ENCODE assay signal across 19 cellular contexts in genomic region chr18:37398248-37398920, GRCh38.
DNase-seq lines count a peak whose midpoint lies in the region; ATAC-seq, FAIRE-seq and TF ChIP-seq lines count a peak whose summit lies in the region.
"Had no signal": no experiment of that assay in that cellular context is flagged by ENCODE, and none has a peak within 500 bp of the region (broad histone marks: within the 10 kb centered on the region; RNA-seq: fewer than 3 reads in every experiment).

No MANE protein-coding gene starts in this region.

- no peaks in the 10 kb centered on the region for H3K9me3 ChIP-seq in kidney (ENCODE audit: control insufficient read depth in 1 of 2, low read length in 2 of 2)
- H3K9me3 ChIP-seq: BE2C, SJSA1 had no signal

- intact Hi-C loops in kidney (cut with DNase I), result no loop called here

- no peak for ATAC-seq in GM21423 (IDR thresholded peaks at IDR 0.05; ENCODE audit: unreplicated experiment)

- no peaks in the 10 kb centered on the region for H3K36me3 ChIP-seq in kidney (ENCODE audit: control insufficient read depth in 1 of 2, insufficient read depth in 2 of 2, low read length in 2 of 2)
- H3K36me3 ChIP-seq: BE2C, SJSA1 had no signal

- TF ChIP-seq CTCF in kidney (IDR thresholded peaks at IDR 0.05; ENCODE audit: borderline replicate concordance, extremely low read depth, insufficient read depth), result no peak

- no peak overlapping the region for H3K9ac ChIP-seq in kidney (ENCODE audit: low read length in 2 of 2)

- in situ Hi-C loops in SK-MEL-5 (cut with HindIII; ENCODE audit: low pct_unique_long_range_greater_than_20kb, low sequenced_read_pairs), result no loop called here

- DNase-seq in EL, result peak; percentile 81
- peak; percentile 71 for DNase-seq in SK-MEL-5 (ENCODE audit: low read depth, low spot score)
- DNase-seq in kidney, result peak; percentile 33
- DNase-seq in NCI-H2227 (lab: John Stamatoyannopoulos, UW; ENCODE audit: unreplicated experiment), result no peak
- DNase-seq in activated CD4-positive, alpha-beta T cell treated with anti-CD3 and anti-CD28 coated beads for 4 hours, result no peak
- no peak for DNase-seq in GM19240 (ENCODE audit: insufficient read length, low spot score)
- DNase-seq: ACHN; BE2C; CD8-positive, alpha-beta memory T cell; DND-41; H9; Kasumi-1; NCI-H1105; NCI-H1694; NK-92 treated with Interleukin-12 subunit alpha and Interleukin-12 subunit beta, amount 100 ng/mL, for 24 hours; OCI-M1; SW 1271 had no signal

- H3K4me1 ChIP-seq in kidney (ENCODE audit: control insufficient read depth in 1 of 2, insufficient read depth in 1 of 2, low read depth in 1 of 2, low read length in 2 of 2), result peaks cover 0 to 2% of the 10 kb centered on the region in 2 donors
- H3K4me1 ChIP-seq: BE2C had no signal

- H3K27ac ChIP-seq in kidney (ENCODE audit: low read depth in 2 of 2, low read length in 2 of 2), result no peak overlapping the region
- H3K27ac ChIP-seq: SJSA1 had no signal

- FAIRE-seq in kidney (lab: Jason Lieb, UNC), result no peak

- no peak overlapping the region for H3K4me3 ChIP-seq in kidney (ENCODE audit: low read length in 2 of 2)
- H3K4me3 ChIP-seq: SJSA1 had no signal

Comparison
In these comparisons a context has a peak if more than half of its experiments do, and no peak if none do; other contexts are left out.
1. DNase-seq: peak in EL (single experiment), SK-MEL-5 (single experiment) and kidney (single experiment); none in NCI-H2227 (single experiment), activated CD4-positive, alpha-beta T cell treated with anti-CD3 and anti-CD28 coated beads for 4 hours (0 of 2) and GM19240 (single experiment).